Comparison of ENCODE assay signal across 10 cellular contexts in the genomic region with DNA sequence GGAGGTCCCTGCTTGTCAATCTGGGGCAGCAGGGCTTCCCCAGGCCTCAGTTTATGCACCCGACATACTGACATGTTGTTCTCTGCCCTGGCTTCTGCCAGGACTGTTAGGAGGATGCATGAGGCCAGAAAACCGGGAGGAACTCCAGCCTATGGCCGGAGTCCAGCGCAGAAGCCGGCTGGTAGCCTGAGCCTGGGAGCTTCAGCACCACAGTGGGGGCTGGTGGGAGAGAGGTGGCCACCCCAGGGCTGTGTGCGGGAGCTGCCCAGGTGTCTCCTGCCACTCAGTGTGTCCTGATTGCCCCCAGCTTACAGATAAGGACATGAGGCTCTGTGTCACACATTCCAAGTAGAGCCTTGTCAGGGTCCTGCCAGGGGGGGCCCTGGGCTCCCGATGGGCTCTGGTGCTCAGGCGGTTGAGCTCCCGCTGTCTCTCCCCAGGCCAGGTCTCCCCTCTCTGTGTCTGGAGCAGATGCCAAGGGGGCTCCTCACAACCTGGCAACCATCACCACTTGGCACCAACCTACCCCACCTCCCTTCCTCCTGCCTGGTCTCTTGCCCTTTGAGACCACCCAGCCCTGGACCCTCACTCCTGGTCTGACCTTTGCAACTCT. TPM values are rescaled to one million over a fixed set of nuclear protein-coding genes. Genes with fewer than 3 reads are reported as not detected.
DNase-seq lines count a peak whose midpoint lies in the region; ATAC-seq and TF ChIP-seq lines count a peak whose summit lies in the region.
"Had no signal": no experiment of that assay in that cellular context is flagged by ENCODE, and none has a peak within 500 bp of the region (broad histone marks: within the 10 kb centered on the region; RNA-seq: fewer than 3 reads in every experiment).

No MANE protein-coding gene starts in this region.

- TF ChIP-seq CTCF in fibroblast of the aortic adventitia (IDR thresholded peaks at IDR 0.05; ENCODE audit: insufficient read depth, low read length): no peak
- TF ChIP-seq CTCF in tibial nerve (IDR thresholded peaks at IDR 0.05): no peak

- H3K27ac ChIP-seq in muscle layer of colon (ENCODE audit: low read depth, low read length) (peak overlapping the region; percentile 91), tibial nerve (peak overlapping the region; percentile 23 to 89 (median 68))
- H3K27ac ChIP-seq: neural progenitor cell had no signal

- H3K9me3 ChIP-seq in muscle layer of colon (ENCODE audit: low read length): no peaks in the 10 kb centered on the region
- no peaks in the 10 kb centered on the region for H3K9me3 ChIP-seq in tibial nerve

- no peak for ATAC-seq in GM21528 (IDR thresholded peaks at IDR 0.05; ENCODE audit: low FRiP score, unreplicated experiment)
- ATAC-seq in GM19395 (IDR thresholded peaks at IDR 0.05; ENCODE audit: unreplicated experiment): no peak

- no peak for TF ChIP-seq POLR2A in tibial nerve (IDR thresholded peaks at IDR 0.05)

- peak overlapping the region; percentile 6 for H3K9ac ChIP-seq in muscle layer of colon (ENCODE audit: low read length)
- H3K9ac ChIP-seq: neural progenitor cell had no signal

- peak; percentile 55 for DNase-seq in DMS53 (lab: John Stamatoyannopoulos, UW)
- no peak for DNase-seq in DMS53 treated with DMSO at 0.1 percent for 48 hours (lab: John Stamatoyannopoulos, UW; ENCODE audit: unreplicated experiment)
- DNase-seq in fibroblast of the aortic adventitia (ENCODE audit: low read depth): peak; percentile 52
- DNase-seq in tibial nerve (ENCODE audit: low spot score in 2 of 2): no peak
- DNase-seq in RPMI8226: no peak
- DNase-seq: 8988T had no signal

- no peak for TF ChIP-seq EP300 in tibial nerve (IDR thresholded peaks at IDR 0.05)

- H3K36me3 ChIP-seq in muscle layer of colon (ENCODE audit: insufficient read depth, low read length): no peaks in the 10 kb centered on the region
- H3K36me3 ChIP-seq in tibial nerve: peaks cover 0 to 10% (median 0%) of the 10 kb centered on the region in 3 donors
- H3K36me3 ChIP-seq: neural progenitor cell had no signal

- WGBS in tibial nerve, 2 donors: 26 to 42% methylated on average over 9 of the region's 9 CpGs

- H3K27me3 ChIP-seq in muscle layer of colon (ENCODE audit: control insufficient read depth in 1 of 2, insufficient read depth in 2 of 2, low read length in 2 of 2) (no peaks in the 10 kb centered on the region), tibial nerve (no peaks in the 10 kb centered on the region)
- H3K27me3 ChIP-seq: neural progenitor cell had no signal

- H3K4me1 ChIP-seq in muscle layer of colon (ENCODE audit: insufficient read depth, low read length) (peaks cover 56% of the 10 kb centered on the region), tibial nerve (peaks cover 0 to 72% (median 42%) of the 10 kb centered on the region in 4 donors)
- H3K4me1 ChIP-seq: neural progenitor cell had no signal

- H3K4me3 ChIP-seq in fibroblast of the aortic adventitia (ENCODE audit: low read depth, low read length) (no peak overlapping the region), muscle layer of colon (ENCODE audit: low read depth in 1 of 2, low read length in 2 of 2) (peak overlapping the region in 1 of 2 donors; percentile 6), tibial nerve (no peak overlapping the region)
- H3K4me3 ChIP-seq: neural progenitor cell had no signal

RNA-seq across cellular contexts. Expression of a gene that starts 32.3 kb away (rescaled TPM):
- total RNA-seq in fibroblast of the aortic adventitia (ENCODE audit: low replicate concordance): 29.6 and 36.1 TPM in 2 replicates
- total RNA-seq in tibial nerve: 10 to 100 TPM; 16.6 to 36.0 (median 20.6) TPM

Comparison
In these comparisons a context has a peak if more than half of its experiments do, and no peak if none do; other contexts are left out.
1. DNase-seq: peak in DMS53 (single experiment) and fibroblast of the aortic adventitia (single experiment); none in DMS53 treated with DMSO at 0.1 percent for 48 hours (single experiment), tibial nerve (0 of 2) and RPMI8226 (single experiment).